In the genomic region with DNA sequence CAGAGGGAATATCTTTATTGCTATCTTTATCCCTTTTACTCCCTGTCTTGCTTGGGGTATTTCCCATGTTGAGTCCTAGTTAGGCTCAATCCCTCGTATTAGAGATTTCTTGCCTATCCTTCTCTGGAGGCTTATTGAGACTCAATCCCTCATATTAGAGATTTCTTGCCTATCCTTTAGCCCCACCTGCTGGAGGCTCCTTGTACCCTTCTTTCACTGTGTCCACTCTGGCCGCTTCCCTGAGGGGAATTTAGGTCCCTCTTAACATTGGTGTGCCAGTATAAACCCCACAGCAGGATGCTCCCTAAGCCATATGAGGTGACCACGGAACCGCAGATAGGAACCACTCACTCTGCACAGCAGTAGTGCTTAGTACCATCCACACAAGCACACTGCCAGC, we compare ENCODE assay signal across 15 cellular contexts.
A peak's percentile ranks its signal among the peaks of the same experiment; 100 is the strongest.
DNase-seq lines count a peak whose midpoint lies in the region; ATAC-seq, FAIRE-seq and TF ChIP-seq lines count a peak whose summit lies in the region.
"Had no signal": no experiment of that assay in that cellular context is flagged by ENCODE, and none has a peak within 500 bp of the region (broad histone marks: within the 10 kb centered on the region; RNA-seq: fewer than 3 reads in every experiment).

No MANE protein-coding gene starts in this region.

- TF ChIP-seq CTCF in A549 (IDR thresholded peaks at IDR 0.05) (peak; percentile 56), GM10266 (IDR thresholded peaks at IDR 0.05; ENCODE audit: control insufficient read depth, insufficient read depth, low read depth, missing control alignments) (peak; percentile 12), chondrocyte (IDR thresholded peaks at IDR 0.05) (peak; percentile 72), Peyer's patch (IDR thresholded peaks at IDR 0.05) (no peak)

- no peaks in the 10 kb centered on the region for H3K4me1 Mint-ChIP-seq in chondrocyte (ENCODE audit: low read depth)

- CTCF ChIA-PET in A549 (lab: Yijun Ruan, JAX) = no interaction called here

- H3K27ac ChIP-seq in A549 (no peak overlapping the region), Peyer's patch (no peak overlapping the region)
- H3K27ac ChIP-seq: thyroid gland had no signal

- peak; percentile 66 to 75 for TF ChIP-seq RAD21 in A549 (conservative IDR thresholded peaks at IDR 0.05 in 1 of 2, IDR thresholded peaks at IDR 0.05 in 1 of 2)

- peak; percentile 13 to 54 for DNase-seq in A549 (ENCODE audit: low read depth in 1 of 2, low spot score in 1 of 2)
- DNase-seq in GM10266 (ENCODE audit: extremely low spot score) = no peak
- DNase-seq in NCI-H460 (ENCODE audit: extremely low read depth, low read depth) = peak; percentile 30
- no peak for DNase-seq in chondrocyte (ENCODE audit: low spot score)
- DNase-seq in GM19238 (ENCODE audit: insufficient read length, low spot score) = no peak
- DNase-seq in NCI-H2081 treated with DMSO at 0.1 percent for 48 hours (lab: John Stamatoyannopoulos, UW) = no peak
- no peak for DNase-seq in Peyer's patch
- DNase-seq in NCI-H2081 (lab: John Stamatoyannopoulos, UW) = no peak
- DNase-seq: activated T-cell treated with anti-CD3 and anti-CD28 coated beads, Interleukin-2, amount 50 U/mL, for 72 hours; hippocampal formation; NCI-H1417 treated with DMSO at 0.1 percent for 48 hours; stimulated activated CD4-positive, alpha-beta T cell treated with anti-CD3 and anti-CD28 coated beads, Interleukin-4, amount 100 ng/mL, for 24 hours; thyroid gland had no signal

- H3K4me1 ChIP-seq in A549 (0 out of 3 replicates have a peak, but pooled peaks cover 3% of the 10 kb centered on the region), Peyer's patch (no peaks in the 10 kb centered on the region)
- H3K4me1 ChIP-seq: thyroid gland had no signal

- H3K9me3 ChIP-seq in A549 = peaks cover 15% of the 10 kb centered on the region; the same call in 1 of the 3 replicates
- peaks cover 0 to 14% (median 4%) of the 10 kb centered on the region in 4 donors for H3K9me3 ChIP-seq in Peyer's patch
- H3K9me3 ChIP-seq: thyroid gland had no signal

- H3K36me3 ChIP-seq in Peyer's patch = no peaks in the 10 kb centered on the region
- H3K36me3 ChIP-seq: thyroid gland had no signal

- H3K4me2 ChIP-seq in A549 = no peak overlapping the region

- no peaks in the 10 kb centered on the region for H3K27me3 Mint-ChIP-seq in chondrocyte (ENCODE audit: low read depth)

- no peak overlapping the region for H3K27ac Mint-ChIP-seq in chondrocyte (ENCODE audit: unreplicated experiment)
- H3K27ac Mint-ChIP-seq: activated T-cell treated with anti-CD3 and anti-CD28 coated beads, Interleukin-2, amount 50 U/mL, for 72 hours; T-helper 1 cell treated with Interleukin-12 subunit alpha and Interleukin-12 subunit beta and Interleukin-4 antibody, amounts not matched to agents 30 μg/mL and 1 μg/mL, for 36 hours had no signal

- peak; percentile 77 to 94 for ATAC-seq in A549
- ATAC-seq: activated T-cell treated with anti-CD3 and anti-CD28 coated beads, Interleukin-2, amount 50 U/mL, for 72 hours had no signal

- FAIRE-seq in A549 (lab: Jason Lieb, UNC) = no peak
- FAIRE-seq: colon had no signal

- no peak overlapping the region for H3K4me3 ChIP-seq in A549
- H3K4me3 ChIP-seq in Peyer's patch = no peak overlapping the region
- H3K4me3 ChIP-seq: thyroid gland had no signal

- H3K27me3 ChIP-seq in Peyer's patch = no peaks in the 10 kb centered on the region
- H3K27me3 ChIP-seq: thyroid gland had no signal

- H3K9me3 Mint-ChIP-seq in chondrocyte (ENCODE audit: low read depth) = peaks cover 13% of the 10 kb centered on the region

- POLR2A ChIA-PET in A549 (lab: Yijun Ruan, JAX) = no interaction called here

- no peak for TF ChIP-seq EP300 in A549 (IDR thresholded peaks at IDR 0.05)

- WGBS in A549 (ENCODE audit: missing lambda C conversion rate) = 16% methylated on average over 4 of the region's 4 CpGs

- no peak overlapping the region for H3K4me3 Mint-ChIP-seq in chondrocyte (ENCODE audit: unreplicated experiment)
- H3K4me3 Mint-ChIP-seq: activated T-cell treated with anti-CD3 and anti-CD28 coated beads, Interleukin-2, amount 50 U/mL, for 72 hours; T-helper 1 cell treated with Interleukin-12 subunit alpha and Interleukin-12 subunit beta and Interleukin-4 antibody, amounts not matched to agents 30 μg/mL and 1 μg/mL, for 36 hours had no signal

- TF ChIP-seq POLR2A in A549 (IDR thresholded peaks at IDR 0.05; ENCODE audit: low read length) = no peak
- TF ChIP-seq POLR2A in Peyer's patch (IDR thresholded peaks at IDR 0.05) = no peak

- peaks cover 5% of the 10 kb centered on the region for H3K36me3 Mint-ChIP-seq in chondrocyte (ENCODE audit: low read depth)

TF ChIP-seq in A549, 52 proteins besides CTCF, POLR2A, EP300 and RAD21:
- TF ChIP-seq SMC3 (IDR thresholded peaks at IDR 0.05) = peak; percentile 45; the same call in 2 of the 3 replicates
- TF ChIP-seq, protein P1, sequence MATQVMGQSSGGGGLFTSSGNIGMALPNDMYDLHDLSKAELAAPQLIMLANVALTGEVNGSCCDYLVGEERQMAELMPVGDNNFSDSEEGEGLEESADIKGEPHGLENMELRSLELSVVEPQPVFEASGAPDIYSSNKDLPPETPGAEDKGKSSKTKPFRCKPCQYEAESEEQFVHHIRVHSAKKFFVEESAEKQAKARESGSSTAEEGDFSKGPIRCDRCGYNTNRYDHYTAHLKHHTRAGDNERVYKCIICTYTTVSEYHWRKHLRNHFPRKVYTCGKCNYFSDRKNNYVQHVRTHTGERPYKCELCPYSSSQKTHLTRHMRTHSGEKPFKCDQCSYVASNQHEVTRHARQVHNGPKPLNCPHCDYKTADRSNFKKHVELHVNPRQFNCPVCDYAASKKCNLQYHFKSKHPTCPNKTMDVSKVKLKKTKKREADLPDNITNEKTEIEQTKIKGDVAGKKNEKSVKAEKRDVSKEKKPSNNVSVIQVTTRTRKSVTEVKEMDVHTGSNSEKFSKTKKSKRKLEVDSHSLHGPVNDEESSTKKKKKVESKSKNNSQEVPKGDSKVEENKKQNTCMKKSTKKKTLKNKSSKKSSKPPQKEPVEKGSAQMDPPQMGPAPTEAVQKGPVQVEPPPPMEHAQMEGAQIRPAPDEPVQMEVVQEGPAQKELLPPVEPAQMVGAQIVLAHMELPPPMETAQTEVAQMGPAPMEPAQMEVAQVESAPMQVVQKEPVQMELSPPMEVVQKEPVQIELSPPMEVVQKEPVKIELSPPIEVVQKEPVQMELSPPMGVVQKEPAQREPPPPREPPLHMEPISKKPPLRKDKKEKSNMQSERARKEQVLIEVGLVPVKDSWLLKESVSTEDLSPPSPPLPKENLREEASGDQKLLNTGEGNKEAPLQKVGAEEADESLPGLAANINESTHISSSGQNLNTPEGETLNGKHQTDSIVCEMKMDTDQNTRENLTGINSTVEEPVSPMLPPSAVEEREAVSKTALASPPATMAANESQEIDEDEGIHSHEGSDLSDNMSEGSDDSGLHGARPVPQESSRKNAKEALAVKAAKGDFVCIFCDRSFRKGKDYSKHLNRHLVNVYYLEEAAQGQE (IDR thresholded peaks at IDR 0.05) = no peak

Comparison
In these comparisons a context has a peak if more than half of its experiments do, and no peak if none do; other contexts are left out.
1. DNase-seq: peak in A549 (2 of 2) and NCI-H460 (single experiment); none in GM10266 (single experiment), chondrocyte (single experiment), GM19238 (single experiment), NCI-H2081 treated with DMSO at 0.1 percent for 48 hours (single experiment), Peyer's patch (0 of 3) and NCI-H2081 (0 of 2).
2. CTCF ChIP-seq: peak in A549 (single experiment), GM10266 (single experiment) and chondrocyte (single experiment); none in Peyer's patch (0 of 6).